1 cellular context compared by ENCODE assay signal in the genomic region with DNA sequence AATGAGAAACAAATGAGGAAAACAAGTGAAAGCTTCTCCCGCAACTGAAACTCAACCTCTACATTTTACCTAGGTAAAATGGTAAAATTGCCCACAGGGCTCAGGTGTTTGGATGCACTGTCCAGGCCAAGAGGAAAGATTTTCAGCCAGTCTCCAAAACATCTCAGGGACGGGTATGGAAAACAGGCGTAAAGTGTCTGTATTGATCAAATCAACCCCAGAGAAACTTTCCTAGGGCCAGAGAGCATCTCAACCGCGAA.
TF ChIP-seq lines count a peak whose summit lies in the region.

No MANE protein-coding gene starts in this region.

TF ChIP-seq in GM23338, 12 proteins besides CTCF, POLR2A, EP300 and RAD21 (continued from another document):
- TF ChIP-seq REST (IDR thresholded peaks at IDR 0.05; ENCODE audit: unreplicated experiment) (no peak), ZNF114 (CRISPR knock-in tag; IDR thresholded peaks at IDR 0.05) (no peak), JUNB (IDR thresholded peaks at IDR 0.05; ENCODE audit: unreplicated experiment) (no peak), EZH2phosphoT487 (IDR thresholded peaks at IDR 0.05; ENCODE audit: unreplicated experiment) (no peak), EZH2 (IDR thresholded peaks at IDR 0.05; ENCODE audit: low read depth, unreplicated experiment) (no peak), CREB1 (CRISPR knock-in tag; IDR thresholded peaks at IDR 0.05; ENCODE audit: low read depth) (no peak), STAT1 (IDR thresholded peaks at IDR 0.05; ENCODE audit: unreplicated experiment) (no peak)
- TF ChIP-seq, protein P1, sequence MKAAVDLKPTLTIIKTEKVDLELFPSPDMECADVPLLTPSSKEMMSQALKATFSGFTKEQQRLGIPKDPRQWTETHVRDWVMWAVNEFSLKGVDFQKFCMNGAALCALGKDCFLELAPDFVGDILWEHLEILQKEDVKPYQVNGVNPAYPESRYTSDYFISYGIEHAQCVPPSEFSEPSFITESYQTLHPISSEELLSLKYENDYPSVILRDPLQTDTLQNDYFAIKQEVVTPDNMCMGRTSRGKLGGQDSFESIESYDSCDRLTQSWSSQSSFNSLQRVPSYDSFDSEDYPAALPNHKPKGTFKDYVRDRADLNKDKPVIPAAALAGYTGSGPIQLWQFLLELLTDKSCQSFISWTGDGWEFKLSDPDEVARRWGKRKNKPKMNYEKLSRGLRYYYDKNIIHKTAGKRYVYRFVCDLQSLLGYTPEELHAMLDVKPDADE (IDR thresholded peaks at IDR 0.05) = no peak
